Comparison of ENCODE assay signal across 8 cellular contexts in genomic region chr10:61902448-61903183, GRCh38. TPM values are rescaled to one million over a fixed set of nuclear protein-coding genes. Genes with fewer than 3 reads are reported as not detected.
A peak's percentile ranks its signal among the peaks of the same experiment; 100 is the strongest.
DNase-seq lines count a peak whose midpoint lies in the region; ATAC-seq and TF ChIP-seq lines count a peak whose summit lies in the region.

No MANE protein-coding gene starts in this region.

- peak overlapping the region; percentile 73 to 98 (median 87) for H3K4me3 ChIP-seq in BLaER1 treated with 17β-estradiol and CSF1 and Interleukin-3, amounts not matched to agents 10 nM and 100 nM

- no peak for TF ChIP-seq CTCF in GM20000 (IDR thresholded peaks at IDR 0.05; ENCODE audit: extremely low read depth, missing control alignments)

- no peaks in the 10 kb centered on the region for H3K27me3 ChIP-seq in BLaER1 treated with 17β-estradiol and CSF1 and Interleukin-3, amounts not matched to agents 10 nM and 100 nM

- peak; percentile 56 for ATAC-seq in left lobe of liver

- H3K9me3 ChIP-seq in BLaER1 treated with 17β-estradiol and CSF1 and Interleukin-3, amounts not matched to agents 10 nM and 100 nM (replicated peaks in 1 of 11), result peaks cover 0 to 3% (median 0%) of the 10 kb centered on the region in 11 experiments; a peak in 3 of 22 replicates

- H3K4me2 ChIP-seq in BLaER1 treated with 17β-estradiol and CSF1 and Interleukin-3, amounts not matched to agents 10 nM and 100 nM, result peak overlapping the region; percentile 38 to 94 (median 64); a peak in 21 of 22 replicates

- peaks cover 26 to 55% (median 48%) of the 10 kb centered on the region in 10 experiments for H3K4me1 ChIP-seq in BLaER1 treated with 17β-estradiol and CSF1 and Interleukin-3, amounts not matched to agents 10 nM and 100 nM

- peaks cover 0 to 36% (median 0%) of the 10 kb centered on the region in 11 experiments; a peak in 11 of 22 replicates for H4K20me1 ChIP-seq in BLaER1 treated with 17β-estradiol and CSF1 and Interleukin-3, amounts not matched to agents 10 nM and 100 nM

- DNase-seq in GM20000 (ENCODE audit: low spot score) (peak; percentile 61), NCI-H1436 (lab: John Stamatoyannopoulos, UW) (peak; percentile 32), dedifferentiated amniotic fluid mesenchymal stem cell (ENCODE audit: extremely low spot score) (peak; percentile 59), left lobe of liver (ENCODE audit: low spot score) (peak; percentile 62), SK-N-DZ (ENCODE audit: low spot score) (no peak)
- DNase-seq in activated CD4-positive, alpha-beta T cell treated with anti-CD3 and anti-CD28 coated beads for 4 hours, result peak; percentile 78 to 82
- peak; percentile 76 for DNase-seq in stimulated activated CD4-positive, alpha-beta T cell treated with anti-CD3 and anti-CD28 coated beads, Interleukin-4, amount 100 ng/mL, for 24 hours

- H3K9ac ChIP-seq in BLaER1 treated with 17β-estradiol and CSF1 and Interleukin-3, amounts not matched to agents 10 nM and 100 nM, result peak overlapping the region; percentile 96 to 100 (median 99)

- H3K27ac ChIP-seq in BLaER1 treated with 17β-estradiol and CSF1 and Interleukin-3, amounts not matched to agents 10 nM and 100 nM, result peak overlapping the region; percentile 96 to 100 (median 99)

- peaks cover 14 to 24% (median 21%) of the 10 kb centered on the region in 11 experiments; a peak in 21 of 22 replicates for H3K36me3 ChIP-seq in BLaER1 treated with 17β-estradiol and CSF1 and Interleukin-3, amounts not matched to agents 10 nM and 100 nM

RNA-seq across cellular contexts. Expression of gene ARID5B, which starts 1.1 kb away (rescaled TPM):
- 3.8 TPM for total RNA-seq in left lobe of liver
- 0.42 and 0.48 TPM in 2 replicates for polyA plus RNA-seq in SK-N-DZ (2014; cell fraction: cytosol; rRNA removed)
- 0.17 and 0.44 TPM in 2 replicates for polyA plus RNA-seq in SK-N-DZ (2014; cell fraction: nucleus; rRNA removed)
